In genomic region chr9:27019589-27019988, GRCh38 we compare ENCODE assay signal across 1 cellular context.
A peak's percentile ranks its signal among the peaks of the same experiment; 100 is the strongest.
TF ChIP-seq lines count a peak whose summit lies in the region.

No MANE protein-coding gene starts in this region.

TF ChIP-seq in HepG2, 621 proteins besides CTCF, POLR2A, EP300 and RAD21:
- TF ChIP-seq ZNF142 (CRISPR knock-in tag; IDR thresholded peaks at IDR 0.05) (no peak), AKNA (CRISPR knock-in tag; IDR thresholded peaks at IDR 0.05; ENCODE audit: borderline replicate concordance) (no peak), ZNF263 (CRISPR knock-in tag; IDR thresholded peaks at IDR 0.05) (no peak), ZBTB37 (CRISPR knock-in tag; IDR thresholded peaks at IDR 0.05) (no peak), MAFK (conservative IDR thresholded peaks at IDR 0.05 in 1 of 2, IDR thresholded peaks at IDR 0.05 in 1 of 2; ENCODE audit: low read length in 2 of 2) (peak; percentile 92 to 97), KDM5B (CRISPR knock-in tag; IDR thresholded peaks at IDR 0.05; ENCODE audit: borderline replicate concordance) (no peak), MTERF4 (CRISPR knock-in tag; IDR thresholded peaks at IDR 0.05) (no peak), ZSCAN25 (CRISPR knock-in tag; IDR thresholded peaks at IDR 0.05) (no peak), FOXM1 (CRISPR knock-in tag; IDR thresholded peaks at IDR 0.05) (no peak), TRAFD1 (CRISPR knock-in tag; IDR thresholded peaks at IDR 0.05; ENCODE audit: borderline replicate concordance) (no peak), MAFF (IDR thresholded peaks at IDR 0.05; ENCODE audit: low read depth, low read length) (peak; percentile 95), NFE2L2 (IDR thresholded peaks at IDR 0.05; ENCODE audit: low read length) (peak; percentile 47; the same call in 1 of the 2 replicates), CCDC6 (CRISPR knock-in tag; IDR thresholded peaks at IDR 0.05) (no peak), EEA1 (CRISPR knock-in tag; IDR thresholded peaks at IDR 0.05; ENCODE audit: borderline replicate concordance) (no peak), CEBPZ (IDR thresholded peaks at IDR 0.05; ENCODE audit: low read length) (no peak), ZKSCAN1 (IDR thresholded peaks at IDR 0.05; ENCODE audit: low read length) (no peak), ZFP82 (CRISPR knock-in tag; IDR thresholded peaks at IDR 0.05; ENCODE audit: borderline replicate concordance) (no peak)
- TF ChIP-seq, protein P1, sequence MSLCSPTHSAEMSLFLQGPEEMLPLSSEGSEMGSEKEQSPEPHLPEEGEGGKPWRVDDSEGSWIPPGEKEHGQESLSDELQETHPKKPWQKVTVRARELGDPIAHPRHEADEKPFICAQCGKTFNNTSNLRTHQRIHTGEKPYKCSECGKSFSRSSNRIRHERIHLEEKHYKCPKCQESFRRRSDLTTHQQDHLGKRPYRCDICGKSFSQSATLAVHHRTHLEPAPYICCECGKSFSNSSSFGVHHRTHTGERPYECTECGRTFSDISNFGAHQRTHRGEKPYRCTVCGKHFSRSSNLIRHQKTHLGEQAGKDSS (CRISPR knock-in tag; IDR thresholded peaks at IDR 0.05; ENCODE audit: borderline replicate concordance, low read depth): no peak
